14 cellular contexts compared by ENCODE assay signal in the genomic region with DNA sequence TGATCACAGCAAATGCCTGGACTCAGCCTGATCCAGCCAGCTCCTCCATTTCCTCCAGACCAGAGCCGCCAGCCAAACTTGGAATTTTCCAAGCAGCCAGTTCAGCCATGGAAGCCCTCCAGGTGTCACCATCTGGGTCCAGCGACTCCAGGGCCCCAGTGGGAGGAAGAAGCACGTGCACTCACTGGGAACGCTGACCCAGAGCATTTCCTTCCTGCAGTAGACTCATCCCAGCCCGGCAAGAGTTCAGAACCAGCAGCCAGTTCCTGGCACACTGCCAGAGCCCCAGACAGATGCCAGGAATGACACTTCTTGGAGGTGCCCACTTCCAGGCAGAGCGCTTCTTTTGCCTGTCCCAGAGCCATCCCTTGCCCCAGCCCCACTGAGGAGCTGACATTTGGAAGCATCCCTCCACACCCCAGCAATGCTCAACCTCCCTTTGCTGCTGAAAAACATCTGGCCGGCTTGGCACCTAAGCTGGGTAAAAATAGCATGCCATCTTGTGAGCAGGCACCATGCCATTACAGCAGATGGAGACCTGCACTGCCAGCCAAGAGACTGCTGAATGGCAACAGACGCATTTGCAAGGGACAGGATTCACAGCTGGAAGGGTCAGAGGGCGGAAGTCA.
A peak's percentile ranks its signal among the peaks of the same experiment; 100 is the strongest.
DNase-seq lines count a peak whose midpoint lies in the region; ATAC-seq and TF ChIP-seq lines count a peak whose summit lies in the region.
"Had no signal": no experiment of that assay in that cellular context is flagged by ENCODE, and none has a peak within 500 bp of the region (broad histone marks: within the 10 kb centered on the region; RNA-seq: fewer than 3 reads in every experiment).

No MANE protein-coding gene starts in this region.

- H3K27me3 Mint-ChIP-seq in brain: peaks cover 9% of the 10 kb centered on the region

- peaks cover 0 to 46% (median 6%) of the 10 kb centered on the region in 5 experiments for H3K9me3 Mint-ChIP-seq in brain
- no peaks in the 10 kb centered on the region for H3K9me3 Mint-ChIP-seq in stimulated activated effector memory CD8-positive, alpha-beta T cell treated with anti-CD3 and anti-CD28 coated beads, Interleukin-12 subunit alpha, Interleukin-12 subunit beta, amount 100 ng/mL, for 72 hours
- peaks cover 0 to 9% of the 10 kb centered on the region in 2 donors for H3K9me3 Mint-ChIP-seq in activated naive CD4-positive, alpha-beta T cell treated with anti-CD3 and anti-CD28 coated beads, Interleukin-2, amount 50 U/mL, for 72 hours
- H3K9me3 Mint-ChIP-seq: activated B cell treated with CpG ODN at 0.5 μM for 24 hours; CD8-positive, alpha-beta memory T cell had no signal

- DNase-seq in HCEC 1CT (peak; percentile 46), hepatocyte (ENCODE audit: low spot score) (peak; percentile 12), NCI-H510A treated with DMSO at 0.1 percent for 48 hours (lab: John Stamatoyannopoulos, UW) (no peak)
- DNase-seq in stimulated activated effector memory CD8-positive, alpha-beta T cell treated with anti-CD3 and anti-CD28 coated beads, Interleukin-12 subunit alpha, Interleukin-12 subunit beta, amount 100 ng/mL, for 72 hours (ENCODE audit: low spot score in 2 of 2): no peak
- no peak for DNase-seq in activated naive CD4-positive, alpha-beta T cell treated with anti-CD3 and anti-CD28 coated beads, Interleukin-2, amount 50 U/mL, for 72 hours (ENCODE audit: low spot score in 2 of 2)
- DNase-seq: activated B cell treated with CpG ODN at 0.5 μM for 24 hours; activated T-cell treated with anti-CD3 and anti-CD28 coated beads, Interleukin-2, amount 50 U/mL, for 1 hour; CD8-positive, alpha-beta memory T cell; foreskin fibroblast; NCI-H1930 had no signal

- no peak overlapping the region for H2AFZ ChIP-seq in hepatocyte

- no peaks in the 10 kb centered on the region for H3K9me3 ChIP-seq in hepatocyte (ENCODE audit: low read depth)

- no peaks in the 10 kb centered on the region for H3K9me2 ChIP-seq in hepatocyte (replicated peaks; ENCODE audit: insufficient read depth)

- H4K20me1 ChIP-seq in hepatocyte (ENCODE audit: insufficient read depth, poor library complexity, severe bottlenecking): no peaks in the 10 kb centered on the region

- H3K36me3 Mint-ChIP-seq in brain: no peaks in the 10 kb centered on the region
- H3K36me3 Mint-ChIP-seq in stimulated activated effector memory CD8-positive, alpha-beta T cell treated with anti-CD3 and anti-CD28 coated beads, Interleukin-12 subunit alpha, Interleukin-12 subunit beta, amount 100 ng/mL, for 72 hours: no peaks in the 10 kb centered on the region
- H3K36me3 Mint-ChIP-seq in activated naive CD4-positive, alpha-beta T cell treated with anti-CD3 and anti-CD28 coated beads, Interleukin-2, amount 50 U/mL, for 72 hours: peaks cover 0 to 4% of the 10 kb centered on the region in 2 donors
- H3K36me3 Mint-ChIP-seq: CD8-positive, alpha-beta memory T cell had no signal

- no peak overlapping the region for H3K27ac ChIP-seq in hepatocyte

- peak overlapping the region in 4 of 5 experiments; percentile 7 to 94 (median 92) for H3K27ac Mint-ChIP-seq in brain
- H3K27ac Mint-ChIP-seq in stimulated activated effector memory CD8-positive, alpha-beta T cell treated with anti-CD3 and anti-CD28 coated beads, Interleukin-12 subunit alpha, Interleukin-12 subunit beta, amount 100 ng/mL, for 72 hours: peak overlapping the region; percentile 38
- no peak overlapping the region for H3K27ac Mint-ChIP-seq in activated naive CD4-positive, alpha-beta T cell treated with anti-CD3 and anti-CD28 coated beads, Interleukin-2, amount 50 U/mL, for 72 hours
- H3K27ac Mint-ChIP-seq: activated B cell treated with CpG ODN at 0.5 μM for 24 hours; CD8-positive, alpha-beta memory T cell had no signal

- H3K4me1 Mint-ChIP-seq in brain: peaks cover 54% of the 10 kb centered on the region
- peaks cover 5% of the 10 kb centered on the region for H3K4me1 Mint-ChIP-seq in stimulated activated effector memory CD8-positive, alpha-beta T cell treated with anti-CD3 and anti-CD28 coated beads, Interleukin-12 subunit alpha, Interleukin-12 subunit beta, amount 100 ng/mL, for 72 hours
- H3K4me1 Mint-ChIP-seq: CD8-positive, alpha-beta memory T cell had no signal

- ATAC-seq in stimulated activated effector memory CD8-positive, alpha-beta T cell treated with anti-CD3 and anti-CD28 coated beads, Interleukin-12 subunit alpha, Interleukin-12 subunit beta, amount 100 ng/mL, for 72 hours: no peak
- ATAC-seq in HG03354 (IDR thresholded peaks at IDR 0.05; ENCODE audit: poor library complexity, severe bottlenecking, unreplicated experiment) (no peak), HG02885 (IDR thresholded peaks at IDR 0.05; ENCODE audit: poor library complexity, unreplicated experiment) (no peak)
- ATAC-seq in activated naive CD4-positive, alpha-beta T cell treated with anti-CD3 and anti-CD28 coated beads, Interleukin-2, amount 50 U/mL, for 72 hours: no peak
- ATAC-seq: Panc1 had no signal

- no peak overlapping the region for H3K4me2 ChIP-seq in hepatocyte

- peaks cover 4% of the 10 kb centered on the region for H3K27me3 ChIP-seq in hepatocyte

- no peaks in the 10 kb centered on the region for H3K36me3 ChIP-seq in hepatocyte (replicated peaks; ENCODE audit: insufficient read depth, low read depth)

- no peak overlapping the region for H3K4me3 ChIP-seq in hepatocyte

- TF ChIP-seq CTCF in brain (conservative IDR thresholded peaks at IDR 0.05) (no peak), hepatocyte (IDR thresholded peaks at IDR 0.05; ENCODE audit: poor library complexity) (no peak)

- peaks cover 8% of the 10 kb centered on the region for H3K4me1 ChIP-seq in hepatocyte (ENCODE audit: insufficient read depth)

- peak overlapping the region in 1 of 5 experiments; percentile 52 for H3K4me3 Mint-ChIP-seq in brain
- no peak overlapping the region for H3K4me3 Mint-ChIP-seq in stimulated activated effector memory CD8-positive, alpha-beta T cell treated with anti-CD3 and anti-CD28 coated beads, Interleukin-12 subunit alpha, Interleukin-12 subunit beta, amount 100 ng/mL, for 72 hours
- H3K4me3 Mint-ChIP-seq: activated B cell treated with CpG ODN at 0.5 μM for 24 hours; CD8-positive, alpha-beta memory T cell had no signal

- no peaks in the 10 kb centered on the region for H3K79me2 ChIP-seq in hepatocyte

- WGBS in hepatocyte (ENCODE audit: low lambda C conversion rate, missing lambda C conversion rate): 77% methylated on average over 9 of the region's 9 CpGs

Comparison
In these comparisons a context has a peak if more than half of its experiments do, and no peak if none do; other contexts are left out.
1. DNase-seq: peak in HCEC 1CT (single experiment) and hepatocyte (single experiment); none in stimulated activated effector memory CD8-positive, alpha-beta T cell treated with anti-CD3 and anti-CD28 coated beads, Interleukin-12 subunit alpha, Interleukin-12 subunit beta, amount 100 ng/mL, for 72 hours (0 of 2), NCI-H510A treated with DMSO at 0.1 percent for 48 hours (single experiment) and activated naive CD4-positive, alpha-beta T cell treated with anti-CD3 and anti-CD28 coated beads, Interleukin-2, amount 50 U/mL, for 72 hours (0 of 2).
2. H3K27ac Mint-ChIP-seq: peak in brain (4 of 5) and stimulated activated effector memory CD8-positive, alpha-beta T cell treated with anti-CD3 and anti-CD28 coated beads, Interleukin-12 subunit alpha, Interleukin-12 subunit beta, amount 100 ng/mL, for 72 hours (single experiment); none in activated naive CD4-positive, alpha-beta T cell treated with anti-CD3 and anti-CD28 coated beads, Interleukin-2, amount 50 U/mL, for 72 hours (0 of 2).